Comparison of ENCODE assay signal across 9 cellular contexts in genomic region chr6:46842252-46842846, GRCh38. TPM values are rescaled to one million over a fixed set of nuclear protein-coding genes. Genes with fewer than 3 reads are reported as not detected.
"Had no signal": no experiment of that assay in that cellular context is flagged by ENCODE, and none has a peak within 500 bp of the region (broad histone marks: within the 10 kb centered on the region; RNA-seq: fewer than 3 reads in every experiment).

No MANE protein-coding gene starts in this region.

RNA-seq across cellular contexts. Expression of gene MEP1A, which starts 49.2 kb away (rescaled TPM):
- total RNA-seq: OCI-LY7, PC-3, PC-9, Right ventricle myocardium inferior, Right ventricle myocardium superior, RPMI7951, SJCRH30, SK-MEL-5 had no signal
- polyA plus RNA-seq: SK-N-SH had no signal
